ENCODE assay signal across 8 cellular contexts in the genomic region with DNA sequence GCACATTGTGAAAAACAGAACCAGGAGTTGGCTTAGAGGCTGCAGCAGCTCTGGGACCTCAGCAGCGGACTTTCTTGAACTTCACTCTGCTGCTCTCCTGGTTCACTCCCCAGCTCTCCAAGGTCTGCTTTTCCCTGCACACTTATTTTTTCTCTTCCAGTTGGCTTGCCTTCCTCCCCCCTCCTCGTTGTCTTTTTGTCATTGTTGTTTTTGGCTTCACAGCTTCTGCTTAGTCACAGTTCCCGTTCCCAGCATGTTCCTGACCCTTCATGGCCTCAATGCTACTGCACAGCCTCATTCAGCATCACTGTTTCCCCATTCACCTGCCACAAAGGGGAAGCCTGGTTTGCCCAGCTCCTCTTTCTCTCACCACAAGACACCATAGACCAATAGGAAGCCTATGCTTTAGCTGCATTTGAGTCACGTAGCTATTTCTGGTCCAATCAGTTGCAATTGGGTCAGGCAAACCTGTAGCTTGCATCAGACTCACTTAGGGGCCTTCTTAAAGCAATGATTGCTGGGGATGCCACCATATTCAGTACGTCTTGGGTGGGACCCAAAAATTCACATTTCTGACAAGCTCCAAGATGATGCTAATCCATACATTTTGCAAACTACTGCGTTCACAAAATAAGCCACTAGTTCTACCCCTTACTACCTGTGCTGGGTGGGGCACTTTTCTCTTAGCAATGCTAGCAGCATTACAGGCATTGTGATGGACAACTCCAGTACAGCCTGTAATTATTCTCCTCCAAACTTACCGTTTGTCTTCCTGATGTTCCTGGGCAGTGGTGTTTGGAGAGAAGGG. TPM values are rescaled to one million over a fixed set of nuclear protein-coding genes. Genes with fewer than 3 reads are reported as not detected.
DNase-seq lines count a peak whose midpoint lies in the region; ATAC-seq and TF ChIP-seq lines count a peak whose summit lies in the region.

No MANE protein-coding gene starts in this region.

- no peak for TF ChIP-seq EP300 in gastroesophageal sphincter (IDR thresholded peaks at IDR 0.05)

- peak overlapping the region in 2 of 4 donors; percentile 35 to 37 for H3K27ac ChIP-seq in gastroesophageal sphincter

- DNase-seq in activated CD4-positive, alpha-beta T cell treated with anti-CD3 and anti-CD28 coated beads, Interleukin-2, amount 10 ng/mL, durations not matched to agents 24 days and 14 days, result peak; percentile 63
- no peak for DNase-seq in activated CD4-positive, alpha-beta T cell treated with anti-CD3 and anti-CD28 coated beads for 1 hour
- DNase-seq in T-helper 17 cell, result no peak
- DNase-seq in stimulated activated effector memory CD8-positive, alpha-beta T cell treated with anti-CD3 and anti-CD28 coated beads, Interleukin-12 subunit alpha, Interleukin-12 subunit beta, amount 100 ng/mL, for 72 hours (ENCODE audit: low spot score in 2 of 2), result peak in 1 of 2 donors; percentile 59
- DNase-seq in SK-N-DZ (ENCODE audit: low spot score), result no peak

- no peak for TF ChIP-seq POLR2A in gastroesophageal sphincter (IDR thresholded peaks at IDR 0.05)

- no peaks in the 10 kb centered on the region for H3K36me3 Mint-ChIP-seq in activated CD4-positive, alpha-beta T cell treated with anti-CD3 and anti-CD28 coated beads, Interleukin-2, amount 10 ng/mL, durations not matched to agents 24 days and 14 days (ENCODE audit: low read depth)
- peaks cover 6% of the 10 kb centered on the region for H3K36me3 Mint-ChIP-seq in T-helper 17 cell (ENCODE audit: low read depth)
- no peaks in the 10 kb centered on the region for H3K36me3 Mint-ChIP-seq in stimulated activated effector memory CD8-positive, alpha-beta T cell treated with anti-CD3 and anti-CD28 coated beads, Interleukin-12 subunit alpha, Interleukin-12 subunit beta, amount 100 ng/mL, for 72 hours

- H3K27ac Mint-ChIP-seq in activated CD4-positive, alpha-beta T cell treated with anti-CD3 and anti-CD28 coated beads, Interleukin-2, amount 10 ng/mL, durations not matched to agents 24 days and 14 days, result peak overlapping the region; percentile 35
- no peak overlapping the region for H3K27ac Mint-ChIP-seq in T-helper 17 cell
- peak overlapping the region; percentile 14 for H3K27ac Mint-ChIP-seq in stimulated activated effector memory CD8-positive, alpha-beta T cell treated with anti-CD3 and anti-CD28 coated beads, Interleukin-12 subunit alpha, Interleukin-12 subunit beta, amount 100 ng/mL, for 72 hours

- H3K27me3 Mint-ChIP-seq in activated CD4-positive, alpha-beta T cell treated with anti-CD3 and anti-CD28 coated beads, Interleukin-2, amount 10 ng/mL, durations not matched to agents 24 days and 14 days, result peaks cover 18% of the 10 kb centered on the region
- peaks cover 13% of the 10 kb centered on the region for H3K27me3 Mint-ChIP-seq in T-helper 17 cell

- no peak overlapping the region for H3K4me3 ChIP-seq in gastroesophageal sphincter

- H3K9me3 Mint-ChIP-seq in activated CD4-positive, alpha-beta T cell treated with anti-CD3 and anti-CD28 coated beads, Interleukin-2, amount 10 ng/mL, durations not matched to agents 24 days and 14 days, result no peaks in the 10 kb centered on the region
- H3K9me3 Mint-ChIP-seq in stimulated activated effector memory CD8-positive, alpha-beta T cell treated with anti-CD3 and anti-CD28 coated beads, Interleukin-12 subunit alpha, Interleukin-12 subunit beta, amount 100 ng/mL, for 72 hours, result no peaks in the 10 kb centered on the region

- TF ChIP-seq CTCF in gastroesophageal sphincter (IDR thresholded peaks at IDR 0.05), result no peak

- H3K36me3 ChIP-seq in gastroesophageal sphincter, result no peaks in the 10 kb centered on the region

- no peaks in the 10 kb centered on the region for H3K4me1 ChIP-seq in gastroesophageal sphincter

- intact Hi-C loops in activated CD4-positive, alpha-beta T cell treated with anti-CD3 and anti-CD28 coated beads, Interleukin-2, amount 10 ng/mL, durations not matched to agents 24 days and 14 days (cut with micrococcal nuclease), result no loop called here

- no peaks in the 10 kb centered on the region for H3K9me3 ChIP-seq in T-helper 17 cell (ENCODE audit: control insufficient read depth, low read length, poor library complexity, severe bottlenecking)
- H3K9me3 ChIP-seq in gastroesophageal sphincter, result no peaks in the 10 kb centered on the region

- H3K4me3 Mint-ChIP-seq in activated CD4-positive, alpha-beta T cell treated with anti-CD3 and anti-CD28 coated beads, Interleukin-2, amount 10 ng/mL, durations not matched to agents 24 days and 14 days, result peak overlapping the region; percentile 3
- no peak overlapping the region for H3K4me3 Mint-ChIP-seq in T-helper 17 cell
- peak overlapping the region; percentile 34 for H3K4me3 Mint-ChIP-seq in stimulated activated effector memory CD8-positive, alpha-beta T cell treated with anti-CD3 and anti-CD28 coated beads, Interleukin-12 subunit alpha, Interleukin-12 subunit beta, amount 100 ng/mL, for 72 hours

- peaks cover 7% of the 10 kb centered on the region for H3K4me1 Mint-ChIP-seq in activated CD4-positive, alpha-beta T cell treated with anti-CD3 and anti-CD28 coated beads, Interleukin-2, amount 10 ng/mL, durations not matched to agents 24 days and 14 days
- peaks cover 3% of the 10 kb centered on the region for H3K4me1 Mint-ChIP-seq in T-helper 17 cell
- H3K4me1 Mint-ChIP-seq in stimulated activated effector memory CD8-positive, alpha-beta T cell treated with anti-CD3 and anti-CD28 coated beads, Interleukin-12 subunit alpha, Interleukin-12 subunit beta, amount 100 ng/mL, for 72 hours, result peaks cover 14% of the 10 kb centered on the region

- peak; percentile 50 for ATAC-seq in HG03066 (IDR thresholded peaks at IDR 0.05; ENCODE audit: low read depth, unreplicated experiment)
- ATAC-seq in T-helper 17 cell, result peak; percentile 67
- ATAC-seq in gastroesophageal sphincter, result peak; percentile 83
- peak; percentile 96 for ATAC-seq in stimulated activated effector memory CD8-positive, alpha-beta T cell treated with anti-CD3 and anti-CD28 coated beads, Interleukin-12 subunit alpha, Interleukin-12 subunit beta, amount 100 ng/mL, for 72 hours
- ATAC-seq in GM18517 (IDR thresholded peaks at IDR 0.05; ENCODE audit: unreplicated experiment), result no peak

- H3K27me3 ChIP-seq in gastroesophageal sphincter, result peaks cover 5% of the 10 kb centered on the region

- 32 to 48% methylated on average over 4 to 7 of the region's 7 CpGs for WGBS in gastroesophageal sphincter (ENCODE audit: low coverage in 1 of 2), 2 donors

RNA-seq across cellular contexts. Expression of a gene that starts 7.8 kb away (rescaled TPM):
- total RNA-seq in activated CD4-positive, alpha-beta T cell treated with anti-CD3 and anti-CD28 coated beads, Interleukin-2, amount 10 ng/mL, durations not matched to agents 24 days and 14 days, result 6.7 and 7.4 TPM in 2 replicates
- total RNA-seq in T-helper 17 cell, result 10 to 100 TPM; 13.1 to 15.3 TPM
- total RNA-seq in gastroesophageal sphincter, result 10 to 100 TPM; 39.6 to 51.3 (median 47.0) TPM
- 25.8 and 27.2 TPM in 2 replicates for polyA plus RNA-seq in SK-N-DZ (2014; cell fraction: cytosol; rRNA removed)
- polyA plus RNA-seq in SK-N-DZ (2014; cell fraction: nucleus; rRNA removed), result 12.5 and 13.7 TPM in 2 replicates

RNA-seq across cellular contexts. Expression of a gene that starts 18.3 kb away (rescaled TPM):
- 84.5 and 85.2 TPM in 2 replicates for total RNA-seq in activated CD4-positive, alpha-beta T cell treated with anti-CD3 and anti-CD28 coated beads, Interleukin-2, amount 10 ng/mL, durations not matched to agents 24 days and 14 days
- total RNA-seq in T-helper 17 cell, result 100 to 1,000 TPM in 1 of 2 donors, 10 to 100 TPM in 1; 92.0 to 102 TPM
- total RNA-seq in gastroesophageal sphincter, result 100 to 1,000 TPM; 184 to 305 (median 218) TPM
- 12.7 and 22.0 TPM in 2 replicates for polyA plus RNA-seq in SK-N-DZ (2014; cell fraction: cytosol; rRNA removed)
- 34.3 and 39.4 TPM in 2 replicates for polyA plus RNA-seq in SK-N-DZ (2014; cell fraction: nucleus; rRNA removed)
